In the genomic region with DNA sequence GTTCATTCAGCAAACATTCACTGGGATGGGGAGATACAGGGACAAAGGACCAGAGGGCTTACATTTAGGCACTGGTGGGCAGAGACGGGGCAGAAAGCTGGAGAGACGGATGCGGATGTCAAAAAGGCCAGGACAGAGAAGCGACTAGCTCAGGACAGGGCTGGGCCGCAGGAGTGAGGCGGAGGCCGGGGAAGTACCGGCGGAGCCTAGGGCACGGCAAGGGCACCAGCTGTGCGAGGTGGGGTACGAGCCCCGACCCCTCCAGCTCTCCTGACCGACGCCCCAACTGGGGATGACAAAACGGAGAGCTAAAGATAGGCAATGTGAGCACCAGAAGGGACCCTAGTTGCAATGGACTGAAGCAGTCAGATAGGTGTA, we compare ENCODE assay signal across 8 cellular contexts. TPM values are rescaled to one million over a fixed set of nuclear protein-coding genes. Genes with fewer than 3 reads are reported as not detected.
DNase-seq lines count a peak whose midpoint lies in the region; ATAC-seq and TF ChIP-seq lines count a peak whose summit lies in the region.

No MANE protein-coding gene starts in this region.

- no peaks in the 10 kb centered on the region for H3K27me3 ChIP-seq in right atrium auricular region
- no peaks in the 10 kb centered on the region for H3K27me3 ChIP-seq in ascending aorta

- no peaks in the 10 kb centered on the region for H3K36me3 Mint-ChIP-seq in type B pancreatic cell

- H3K9me3 Mint-ChIP-seq in type B pancreatic cell, result no peaks in the 10 kb centered on the region

- H3K4me1 ChIP-seq in right atrium auricular region, result peaks cover 0 to 39% of the 10 kb centered on the region in 2 donors
- peaks cover 9 to 24% of the 10 kb centered on the region in 2 donors for H3K4me1 ChIP-seq in ascending aorta
- H3K4me1 ChIP-seq in mesodermal cell (ENCODE audit: control insufficient read depth, insufficient read depth, low read length, poor library complexity, severe bottlenecking), result peaks cover 9% of the 10 kb centered on the region

- DNase-seq in Right ventricle myocardium inferior (ENCODE audit: missing footprints) (peak; percentile 8), right atrium auricular region (ENCODE audit: low spot score) (no peak), ascending aorta (ENCODE audit: low spot score in 2 of 2) (no peak), type B pancreatic cell (ENCODE audit: extremely low spot score, unreplicated experiment) (no peak), NOMO-1 treated with dmso at 0.1 percent for 144 hours (lab: John Stamatoyannopoulos, UW; ENCODE audit: unreplicated experiment) (no peak)

- H3K9me3 ChIP-seq in right atrium auricular region (no peaks in the 10 kb centered on the region), ascending aorta (no peaks in the 10 kb centered on the region), mesodermal cell (ENCODE audit: control insufficient read depth, low read length) (no peaks in the 10 kb centered on the region)

- peak overlapping the region; percentile 93 for H3K4me3 Mint-ChIP-seq in type B pancreatic cell

- no peaks in the 10 kb centered on the region for H3K36me3 ChIP-seq in right atrium auricular region
- no peaks in the 10 kb centered on the region for H3K36me3 ChIP-seq in ascending aorta
- no peaks in the 10 kb centered on the region for H3K36me3 ChIP-seq in mesodermal cell (ENCODE audit: control insufficient read depth, insufficient read depth, low read length)

- H3K4me3 ChIP-seq in right atrium auricular region, result no peak overlapping the region
- H3K4me3 ChIP-seq in ascending aorta, result peak overlapping the region in 1 of 2 donors; percentile 73
- H3K4me3 ChIP-seq in mesodermal cell (ENCODE audit: extremely low read depth, insufficient read depth, low read length, poor library complexity, severe bottlenecking), result no peak overlapping the region

- TF ChIP-seq CTCF in right atrium auricular region (IDR thresholded peaks at IDR 0.05) (no peak), ascending aorta (IDR thresholded peaks at IDR 0.05) (no peak), type B pancreatic cell (conservative IDR thresholded peaks at IDR 0.05) (no peak)

- H3K27ac ChIP-seq in right atrium auricular region (peak overlapping the region in 1 of 2 donors; percentile 81), ascending aorta (peak overlapping the region; percentile 80 to 89), mesodermal cell (ENCODE audit: low read depth, low read length, severe bottlenecking) (peak overlapping the region; percentile 47)

- no peak for ATAC-seq in Right ventricle myocardium inferior
- no peak for ATAC-seq in GM21619 (IDR thresholded peaks at IDR 0.05; ENCODE audit: unreplicated experiment)
- no peak for ATAC-seq in HG02885 (IDR thresholded peaks at IDR 0.05; ENCODE audit: poor library complexity, unreplicated experiment)

- H3K27ac Mint-ChIP-seq in type B pancreatic cell, result peak overlapping the region; percentile 76

- peaks cover 10% of the 10 kb centered on the region for H3K27me3 Mint-ChIP-seq in type B pancreatic cell

- WGBS in mesodermal cell (ENCODE audit: insufficient coverage in 2 of 2), 2 experiments, result 80 to 82% methylated on average over 13 to 16 of the region's 16 CpGs

- intact Hi-C loops in Right ventricle myocardium inferior (cut with DNase I) (loop anchor here (5.0 kb wide), 1 partner anchor 45 kb away; no protein-coding TSS in a partner anchor), ascending aorta (cut with DNase I) (loop anchor here (1.0 to 2.0 kb wide), 4 partner anchors 10 to 67 kb away; a partner anchor contains a TSS)

- peaks cover 11% of the 10 kb centered on the region for H3K4me1 Mint-ChIP-seq in type B pancreatic cell (ENCODE audit: unreplicated experiment)

RNA-seq across cellular contexts. Expression of a gene that starts 3.9 kb away (rescaled TPM):
- total RNA-seq in Right ventricle myocardium inferior (151 TPM), right atrium auricular region (100 to 1,000 TPM; 120 to 207 TPM), ascending aorta (78.5 TPM), type B pancreatic cell (ENCODE audit: low replicate concordance) (0.72 TPM in 1 of 2 replicates, not detected in the other)
- 2.4 TPM for polyA plus RNA-seq in mesodermal cell (2013, experiment 1 of 2)
- 1.3 TPM for polyA plus RNA-seq in mesodermal cell (2013, experiment 2 of 2)

RNA-seq across cellular contexts. Expression of a gene that starts 11.4 kb away (rescaled TPM):
- total RNA-seq in Right ventricle myocardium inferior, result 38.4 TPM
- 10 to 100 TPM; 16.9 to 24.2 TPM for total RNA-seq in right atrium auricular region
- 63.5 TPM for total RNA-seq in ascending aorta
- polyA plus RNA-seq in mesodermal cell (2013, experiment 1 of 2), result 45.5 TPM
- 36.7 TPM for polyA plus RNA-seq in mesodermal cell (2013, experiment 2 of 2)
- 45.6 and 51.5 TPM in 2 replicates for total RNA-seq in type B pancreatic cell (ENCODE audit: low replicate concordance)

RNA-seq across cellular contexts. Expression of a gene that starts 31.9 kb away (rescaled TPM):
- total RNA-seq in Right ventricle myocardium inferior (1.7 TPM), right atrium auricular region (1 to 10 TPM in 1 of 2 donors, under 1 TPM in 1; 0.78 to 1.1 TPM), ascending aorta (3.2 TPM), type B pancreatic cell (ENCODE audit: low replicate concordance) (2.2 and 14.1 TPM in 2 replicates)
- 26.6 TPM for polyA plus RNA-seq in mesodermal cell (2013, experiment 1 of 2)
- polyA plus RNA-seq in mesodermal cell (2013, experiment 2 of 2), result 18.7 TPM

RNA-seq across cellular contexts. Expression of a gene that starts 39.5 kb away (rescaled TPM):
- total RNA-seq in Right ventricle myocardium inferior (28.2 TPM), right atrium auricular region (100 to 1,000 TPM in 1 of 2 donors, 10 to 100 TPM in 1; 19.8 to 180 TPM), ascending aorta (547 TPM), type B pancreatic cell (ENCODE audit: low replicate concordance) (31.0 and 201 TPM in 2 replicates)
- 852 TPM for polyA plus RNA-seq in mesodermal cell (2013, experiment 1 of 2)
- 735 TPM for polyA plus RNA-seq in mesodermal cell (2013, experiment 2 of 2)

Comparison
In these comparisons a context has a peak if more than half of its experiments do, and no peak if none do; other contexts are left out.
1. RNA of a gene that starts 3.9 kb away (total RNA-seq): 120 to 207 TPM in right atrium auricular region, 151 TPM in Right ventricle myocardium inferior (single experiment) and 78.5 TPM in ascending aorta (single experiment); 0.72 TPM in type B pancreatic cell; every median in the first group is over 10 times any median in the second.